ENCODE assay signal across 11 cellular contexts in genomic region chr16:87877942-87878507, GRCh38. TPM values are rescaled to one million over a fixed set of nuclear protein-coding genes. Genes with fewer than 3 reads are reported as not detected.
A peak's percentile ranks its signal among the peaks of the same experiment; 100 is the strongest.
DNase-seq lines count a peak whose midpoint lies in the region; TF ChIP-seq lines count a peak whose summit lies in the region.
"Had no signal": no experiment of that assay in that cellular context is flagged by ENCODE, and none has a peak within 500 bp of the region (broad histone marks: within the 10 kb centered on the region; RNA-seq: fewer than 3 reads in every experiment).

No MANE protein-coding gene starts in this region.

- no peak overlapping the region for H3K27ac ChIP-seq in OCI-LY3 (ENCODE audit: low read length)

- peaks cover 2% of the 10 kb centered on the region for H3K36me3 Mint-ChIP-seq in activated CD4-positive, alpha-beta T cell treated with anti-CD3 and anti-CD28 coated beads, Interleukin-2, amount 10 ng/mL, durations not matched to agents 24 days and 14 days (ENCODE audit: low read depth)

- H2AFZ ChIP-seq in OCI-LY3 (ENCODE audit: low read depth, low read length): no peak overlapping the region

- H3K9me3 Mint-ChIP-seq in activated CD4-positive, alpha-beta T cell treated with anti-CD3 and anti-CD28 coated beads, Interleukin-2, amount 10 ng/mL, durations not matched to agents 24 days and 14 days: peaks cover 7% of the 10 kb centered on the region

- no peaks in the 10 kb centered on the region for H3K36me3 ChIP-seq in OCI-LY3 (replicated peaks; ENCODE audit: low read depth, low read length)

- intact Hi-C loops in activated CD4-positive, alpha-beta T cell treated with anti-CD3 and anti-CD28 coated beads, Interleukin-2, amount 10 ng/mL, durations not matched to agents 24 days and 14 days (cut with micrococcal nuclease): loop anchor here (10.0 kb wide), 1 partner anchor 493 kb away; the partner anchor contains the start of gene FBXO31

- H3K79me2 ChIP-seq in OCI-LY3 (ENCODE audit: low read length): no peaks in the 10 kb centered on the region

- H3K9me3 ChIP-seq in OCI-LY3 (ENCODE audit: insufficient read depth, low read length): no peaks in the 10 kb centered on the region

- no peak overlapping the region for H3K4me3 ChIP-seq in OCI-LY3 (ENCODE audit: low read length)
- no peak overlapping the region for H3K4me3 ChIP-seq in choroid plexus epithelial cell (ENCODE audit: low read depth, low read length)

- peaks cover 53% of the 10 kb centered on the region for H3K27me3 ChIP-seq in OCI-LY3 (ENCODE audit: low read depth, low read length)

- H3K4me3 Mint-ChIP-seq in activated CD4-positive, alpha-beta T cell treated with anti-CD3 and anti-CD28 coated beads, Interleukin-2, amount 10 ng/mL, durations not matched to agents 24 days and 14 days: peak overlapping the region; percentile 32
- H3K4me3 Mint-ChIP-seq: B cell had no signal

- no peaks in the 10 kb centered on the region for H4K20me1 ChIP-seq in OCI-LY3 (ENCODE audit: insufficient read depth, low read length)

- TF ChIP-seq CTCF in OCI-LY3 (IDR thresholded peaks at IDR 0.05; ENCODE audit: low read depth, low read length) (peak; percentile 62), choroid plexus epithelial cell (conservative IDR thresholded peaks at IDR 0.05; ENCODE audit: low read depth, low read length) (peak; percentile 28)

- peaks cover 46% of the 10 kb centered on the region for H3K4me1 Mint-ChIP-seq in activated CD4-positive, alpha-beta T cell treated with anti-CD3 and anti-CD28 coated beads, Interleukin-2, amount 10 ng/mL, durations not matched to agents 24 days and 14 days

- H3K9ac ChIP-seq in OCI-LY3 (ENCODE audit: low read length): no peak overlapping the region

- peak overlapping the region; percentile 41 for H3K4me2 ChIP-seq in OCI-LY3 (ENCODE audit: low read length)

- H3K4me1 ChIP-seq in OCI-LY3 (ENCODE audit: low read length): peaks cover 55% of the 10 kb centered on the region

- DNase-seq in activated CD4-positive, alpha-beta T cell treated with anti-CD3 and anti-CD28 coated beads, Interleukin-2, amount 10 ng/mL, durations not matched to agents 24 days and 14 days: peak; percentile 80
- DNase-seq in activated CD4-positive, alpha-beta T cell treated with anti-CD3 and anti-CD28 coated beads, Interleukin-2, amount 50 U/mL, for 4 hours: no peak
- DNase-seq in choroid plexus epithelial cell (ENCODE audit: low read depth) (no peak), hepatic stellate cell (ENCODE audit: low spot score) (no peak), NCI-H2107 treated with DMSO at 0.1 percent for 48 hours (lab: John Stamatoyannopoulos, UW; ENCODE audit: unreplicated experiment) (no peak), A172 (ENCODE audit: low spot score) (no peak)
- peak; percentile 65 for DNase-seq in stimulated activated CD8-positive, alpha-beta memory T cell treated with anti-CD3 and anti-CD28 coated beads, Interleukin-4, amount 100 ng/mL, for 48 hours
- DNase-seq: activated CD4-positive, CD25-positive, alpha-beta regulatory T cell had no signal

- no peaks in the 10 kb centered on the region for H3K27me3 Mint-ChIP-seq in activated CD4-positive, alpha-beta T cell treated with anti-CD3 and anti-CD28 coated beads, Interleukin-2, amount 10 ng/mL, durations not matched to agents 24 days and 14 days

- H3K27ac Mint-ChIP-seq in activated CD4-positive, alpha-beta T cell treated with anti-CD3 and anti-CD28 coated beads, Interleukin-2, amount 10 ng/mL, durations not matched to agents 24 days and 14 days: peak overlapping the region; percentile 73

RNA-seq across cellular contexts. Expression of gene SLC7A5, which starts 8.7 kb away (rescaled TPM):
- 408 and 410 TPM in 2 replicates for total RNA-seq in activated CD4-positive, alpha-beta T cell treated with anti-CD3 and anti-CD28 coated beads, Interleukin-2, amount 10 ng/mL, durations not matched to agents 24 days and 14 days
- 75.8 and 85.2 TPM in 2 replicates for total RNA-seq in A172 (2014; rRNA removed; shearing (Covaris generic))

RNA-seq across cellular contexts. Expression of gene CA5A, which starts 58.3 kb away (rescaled TPM):
- total RNA-seq in activated CD4-positive, alpha-beta T cell treated with anti-CD3 and anti-CD28 coated beads, Interleukin-2, amount 10 ng/mL, durations not matched to agents 24 days and 14 days: not detected in 2 replicates
- total RNA-seq in A172 (2014; rRNA removed; shearing (Covaris generic)): not detected in 2 replicates
- total RNA-seq: lower leg skin had no signal

Comparison
In these comparisons a context has a peak if more than half of its experiments do, and no peak if none do; other contexts are left out.
1. DNase-seq: peak in activated CD4-positive, alpha-beta T cell treated with anti-CD3 and anti-CD28 coated beads, Interleukin-2, amount 10 ng/mL, durations not matched to agents 24 days and 14 days (single experiment) and stimulated activated CD8-positive, alpha-beta memory T cell treated with anti-CD3 and anti-CD28 coated beads, Interleukin-4, amount 100 ng/mL, for 48 hours (single experiment); none in activated CD4-positive, alpha-beta T cell treated with anti-CD3 and anti-CD28 coated beads, Interleukin-2, amount 50 U/mL, for 4 hours (0 of 2), choroid plexus epithelial cell (single experiment), hepatic stellate cell (single experiment), NCI-H2107 treated with DMSO at 0.1 percent for 48 hours (single experiment) and A172 (single experiment).